Comparison of ENCODE assay signal across 8 cellular contexts in genomic region chr9:85716031-85716877, GRCh38. TPM values are rescaled to one million over a fixed set of nuclear protein-coding genes. Genes with fewer than 3 reads are reported as not detected.
DNase-seq lines count a peak whose midpoint lies in the region; ATAC-seq, FAIRE-seq and TF ChIP-seq lines count a peak whose summit lies in the region.

No MANE protein-coding gene starts in this region.

- DNase-seq in GM12891 (ENCODE audit: insufficient read length, low spot score): no peak
- peak; percentile 33 to 47 for DNase-seq in Kasumi-1 (lab: John Stamatoyannopoulos, UW)
- no peak for DNase-seq in fibroblast of pulmonary artery (ENCODE audit: low read depth)
- DNase-seq in stimulated activated naive CD4-positive, alpha-beta T cell (lab: John Stamatoyannopoulos, UW): no peak
- DNase-seq in HCEC 1CT: no peak
- no peak for DNase-seq in NCI-H1092 (lab: John Stamatoyannopoulos, UW)
- no peak for DNase-seq in AG20443 (ENCODE audit: low spot score)

- H3K4me3 ChIP-seq in fibroblast of pulmonary artery (replicated peaks; ENCODE audit: low read depth, low read length): no peak overlapping the region

- peak; percentile 4 for TF ChIP-seq CTCF in fibroblast of pulmonary artery (IDR thresholded peaks at IDR 0.05; ENCODE audit: low read length, missing control alignments)

- TF ChIP-seq POLR2A in GM12891 (IDR thresholded peaks at IDR 0.05; ENCODE audit: low read depth, low read length): no peak

- FAIRE-seq in GM12891 (lab: Jason Lieb, UNC): peak; percentile 69

- peak; percentile 62 for ATAC-seq in GM21723 (IDR thresholded peaks at IDR 0.05; ENCODE audit: unreplicated experiment)

TF ChIP-seq in GM12891, 5 proteins besides CTCF, POLR2A, EP300 and RAD21:
- TF ChIP-seq SPI1 (IDR thresholded peaks at IDR 0.05; ENCODE audit: low read depth, low read length) (0 out of 2 replicates have a peak, but pooled peaks have one; percentile 7), POU2F2 (IDR thresholded peaks at IDR 0.05; ENCODE audit: low read depth, low read length) (0 out of 2 replicates have a peak, but pooled peaks have one; percentile 11), TAF1 (IDR thresholded peaks at IDR 0.05; ENCODE audit: low read depth, low read length) (no peak)

RNA-seq across cellular contexts. Expression of gene AGTPBP1, which starts 25.5 kb away (rescaled TPM):
- polyA plus RNA-seq in GM12891 (2012; ENCODE audit: low read depth, missing spikeins): 12.3 TPM

Comparison
In these comparisons a context has a peak if more than half of its experiments do, and no peak if none do; other contexts are left out.
1. DNase-seq: peak in Kasumi-1 (2 of 2); none in GM12891 (single experiment), fibroblast of pulmonary artery (single experiment), stimulated activated naive CD4-positive, alpha-beta T cell (0 of 6), HCEC 1CT (single experiment), NCI-H1092 (single experiment) and AG20443 (single experiment).